Comparison of ENCODE assay signal across 8 cellular contexts in genomic region chr2:73984922-73985317, GRCh38. TPM values are rescaled to one million over a fixed set of nuclear protein-coding genes. Genes with fewer than 3 reads are reported as not detected.
DNase-seq lines count a peak whose midpoint lies in the region; ATAC-seq and TF ChIP-seq lines count a peak whose summit lies in the region.

No MANE protein-coding gene starts in this region.

- H3K4me3 Mint-ChIP-seq in activated naive CD8-positive, alpha-beta T cell treated with anti-CD3 and anti-CD28 coated beads, Interleukin-2, amount 50 U/mL, for 24 hours, result no peak overlapping the region

- no peaks in the 10 kb centered on the region for H3K9me3 Mint-ChIP-seq in activated naive CD8-positive, alpha-beta T cell treated with anti-CD3 and anti-CD28 coated beads, Interleukin-2, amount 50 U/mL, for 24 hours

- no peak overlapping the region for H3K27ac Mint-ChIP-seq in activated naive CD8-positive, alpha-beta T cell treated with anti-CD3 and anti-CD28 coated beads, Interleukin-2, amount 50 U/mL, for 24 hours

- DNase-seq in NCI-H2227 (lab: John Stamatoyannopoulos, UW; ENCODE audit: unreplicated experiment) (peak; percentile 72), NCI-H2227 treated with DMSO at 0.1 percent for 48 hours (lab: John Stamatoyannopoulos, UW) (no peak), kidney tubule cell (ENCODE audit: low spot score) (peak; percentile 43), DMS153 treated with DMSO at 0.1 percent for 48 hours (lab: John Stamatoyannopoulos, UW; ENCODE audit: unreplicated experiment) (no peak)
- peak; percentile 73 for DNase-seq in activated naive CD8-positive, alpha-beta T cell treated with anti-CD3 and anti-CD28 coated beads, Interleukin-2, amount 50 U/mL, for 24 hours
- peak; percentile 75 for DNase-seq in stimulated activated CD8-positive, alpha-beta memory T cell treated with anti-CD3 and anti-CD28 coated beads, Interleukin-4, amount 100 ng/mL, for 48 hours

- ATAC-seq in HG02623 (IDR thresholded peaks at IDR 0.05; ENCODE audit: unreplicated experiment), result peak; percentile 16
- peak; percentile 4 for ATAC-seq in activated naive CD8-positive, alpha-beta T cell treated with anti-CD3 and anti-CD28 coated beads, Interleukin-2, amount 50 U/mL, for 24 hours

- H3K36me3 Mint-ChIP-seq in activated naive CD8-positive, alpha-beta T cell treated with anti-CD3 and anti-CD28 coated beads, Interleukin-2, amount 50 U/mL, for 24 hours (ENCODE audit: low read depth), result peaks cover 26% of the 10 kb centered on the region

- peaks cover 82% of the 10 kb centered on the region for H3K4me1 Mint-ChIP-seq in activated naive CD8-positive, alpha-beta T cell treated with anti-CD3 and anti-CD28 coated beads, Interleukin-2, amount 50 U/mL, for 24 hours

- no peaks in the 10 kb centered on the region for H3K27me3 Mint-ChIP-seq in activated naive CD8-positive, alpha-beta T cell treated with anti-CD3 and anti-CD28 coated beads, Interleukin-2, amount 50 U/mL, for 24 hours

TF ChIP-seq in PFSK-1, 5 proteins besides CTCF, POLR2A, EP300 and RAD21:
- TF ChIP-seq TAF1 (IDR thresholded peaks at IDR 0.05; ENCODE audit: borderline replicate concordance, insufficient read depth, low read length) (no peak), FOXP2 (optimal IDR thresholded peaks at IDR 0.05; ENCODE audit: borderline replicate concordance, extremely low read depth, extremely low read length, insufficient read depth) (peak; percentile 3)

RNA-seq across cellular contexts. Expression of gene TET3, which starts 0.2 kb away (rescaled TPM):
- polyA plus RNA-seq in PFSK-1 (2012; ENCODE audit: insufficient read length, low read depth), result 7.3 TPM

RNA-seq across cellular contexts. Expression of gene DGUOK, which starts 58.2 kb away (rescaled TPM):
- 43.2 TPM for polyA plus RNA-seq in PFSK-1 (2012; ENCODE audit: insufficient read length, low read depth)

Comparison
In these comparisons a context has a peak if more than half of its experiments do, and no peak if none do; other contexts are left out.
1. DNase-seq: peak in NCI-H2227 (single experiment), activated naive CD8-positive, alpha-beta T cell treated with anti-CD3 and anti-CD28 coated beads, Interleukin-2, amount 50 U/mL, for 24 hours (single experiment), kidney tubule cell (single experiment) and stimulated activated CD8-positive, alpha-beta memory T cell treated with anti-CD3 and anti-CD28 coated beads, Interleukin-4, amount 100 ng/mL, for 48 hours (single experiment); none in NCI-H2227 treated with DMSO at 0.1 percent for 48 hours (single experiment) and DMS153 treated with DMSO at 0.1 percent for 48 hours (single experiment).